18 cellular contexts compared by ENCODE assay signal in genomic region chr2:226991663-226992062, GRCh38.
DNase-seq lines count a peak whose midpoint lies in the region; ATAC-seq and TF ChIP-seq lines count a peak whose summit lies in the region.
"Had no signal": no experiment of that assay in that cellular context is flagged by ENCODE, and none has a peak within 500 bp of the region (broad histone marks: within the 10 kb centered on the region; RNA-seq: fewer than 3 reads in every experiment).

No MANE protein-coding gene starts in this region.

- H3K4me3 ChIP-seq in prostate gland: no peak overlapping the region
- H3K4me3 ChIP-seq: BLaER1, GM23338 had no signal

- H3K27ac ChIP-seq in prostate gland: no peak overlapping the region
- H3K27ac ChIP-seq: BLaER1, C4-2B had no signal

- intact Hi-C loops in activated CD8-positive, alpha-beta T cell treated with anti-CD3 and anti-CD28 coated beads for 36 hours (cut with micrococcal nuclease): no loop called here
- intact Hi-C loops in prostate gland (cut with DNase I): no loop called here

- H3K9me3 ChIP-seq in prostate gland: no peaks in the 10 kb centered on the region
- H3K9me3 ChIP-seq: Caco-2 had no signal

- no peaks in the 10 kb centered on the region for H3K27me3 ChIP-seq in prostate gland (replicated peaks; ENCODE audit: insufficient read depth)
- H3K27me3 ChIP-seq: BLaER1 had no signal

- ATAC-seq in GM18868 (IDR thresholded peaks at IDR 0.05; ENCODE audit: unreplicated experiment): peak; percentile 68
- peak; percentile 84 for ATAC-seq in HG02610 (IDR thresholded peaks at IDR 0.05; ENCODE audit: unreplicated experiment)
- ATAC-seq in HG02852 (IDR thresholded peaks at IDR 0.05; ENCODE audit: unreplicated experiment): peak; percentile 52
- ATAC-seq in left lobe of liver: no peak
- no peak for ATAC-seq in stimulated activated memory B cell treated with anti-CD40 and anti-IgM and Interleukin-4, amounts not matched to agents 10 μg/mL and 1 μg/mL and 100 μg/mL, for 72 hours
- ATAC-seq in activated CD8-positive, alpha-beta T cell treated with anti-CD3 and anti-CD28 coated beads for 36 hours: no peak
- ATAC-seq: CD8-positive, alpha-beta T cell; GM23338; HCT116 had no signal

- H3K27me3 Mint-ChIP-seq in stimulated activated memory B cell treated with anti-CD40 and anti-IgM and Interleukin-4, amounts not matched to agents 10 μg/mL and 1 μg/mL and 100 μg/mL, for 72 hours: no peaks in the 10 kb centered on the region
- no peaks in the 10 kb centered on the region for H3K27me3 Mint-ChIP-seq in activated CD8-positive, alpha-beta T cell treated with anti-CD3 and anti-CD28 coated beads for 36 hours
- H3K27me3 Mint-ChIP-seq: B cell; CD4-positive, CD25-positive, alpha-beta regulatory T cell had no signal

- no peak for TF ChIP-seq CTCF in activated CD8-positive, alpha-beta T cell treated with anti-CD3 and anti-CD28 coated beads for 36 hours (IDR thresholded peaks at IDR 0.05)
- no peak for TF ChIP-seq CTCF in prostate gland (IDR thresholded peaks at IDR 0.05)

- no peak overlapping the region for H3K4me3 Mint-ChIP-seq in stimulated activated memory B cell treated with anti-CD40 and anti-IgM and Interleukin-4, amounts not matched to agents 10 μg/mL and 1 μg/mL and 100 μg/mL, for 72 hours
- no peak overlapping the region for H3K4me3 Mint-ChIP-seq in activated CD8-positive, alpha-beta T cell treated with anti-CD3 and anti-CD28 coated beads for 36 hours
- H3K4me3 Mint-ChIP-seq: B cell; CD4-positive, CD25-positive, alpha-beta regulatory T cell; CD8-positive, alpha-beta T cell; GM23338; H9 had no signal

- POLR2A ChIA-PET in activated CD8-positive, alpha-beta T cell treated with anti-CD3 and anti-CD28 coated beads for 36 hours (lab: Charles Lee): no interaction called here

- no peaks in the 10 kb centered on the region for H3K9me3 Mint-ChIP-seq in stimulated activated memory B cell treated with anti-CD40 and anti-IgM and Interleukin-4, amounts not matched to agents 10 μg/mL and 1 μg/mL and 100 μg/mL, for 72 hours
- no peaks in the 10 kb centered on the region for H3K9me3 Mint-ChIP-seq in activated CD8-positive, alpha-beta T cell treated with anti-CD3 and anti-CD28 coated beads for 36 hours
- H3K9me3 Mint-ChIP-seq: CD8-positive, alpha-beta T cell; GM23338; H9 had no signal

- H3K27ac Mint-ChIP-seq in stimulated activated memory B cell treated with anti-CD40 and anti-IgM and Interleukin-4, amounts not matched to agents 10 μg/mL and 1 μg/mL and 100 μg/mL, for 72 hours: no peak overlapping the region
- no peak overlapping the region for H3K27ac Mint-ChIP-seq in activated CD8-positive, alpha-beta T cell treated with anti-CD3 and anti-CD28 coated beads for 36 hours
- H3K27ac Mint-ChIP-seq: B cell; CD4-positive, CD25-positive, alpha-beta regulatory T cell; CD8-positive, alpha-beta T cell; GM23338; H9 had no signal

- WGBS in prostate gland: 89% methylated on average over 2 of the region's 2 CpGs

- no peaks in the 10 kb centered on the region for H3K4me1 ChIP-seq in prostate gland (replicated peaks)
- H3K4me1 ChIP-seq: Caco-2 had no signal

- peaks cover 6% of the 10 kb centered on the region for H3K4me1 Mint-ChIP-seq in stimulated activated memory B cell treated with anti-CD40 and anti-IgM and Interleukin-4, amounts not matched to agents 10 μg/mL and 1 μg/mL and 100 μg/mL, for 72 hours
- peaks cover 5% of the 10 kb centered on the region for H3K4me1 Mint-ChIP-seq in activated CD8-positive, alpha-beta T cell treated with anti-CD3 and anti-CD28 coated beads for 36 hours (ENCODE audit: low read depth)
- H3K4me1 Mint-ChIP-seq: B cell; CD4-positive, CD25-positive, alpha-beta regulatory T cell; GM23338; H9 had no signal

- no peak for TF ChIP-seq POLR2A in prostate gland (IDR thresholded peaks at IDR 0.05)

- CTCF ChIA-PET in activated CD8-positive, alpha-beta T cell treated with anti-CD3 and anti-CD28 coated beads for 36 hours (lab: Charles Lee): interaction anchor here (0.7 to 1.5 kb wide), 2 partner anchors 181 to 191 kb away, joined by 3 read pairs; no protein-coding TSS in a partner anchor

- peaks cover 38% of the 10 kb centered on the region for H3K36me3 Mint-ChIP-seq in stimulated activated memory B cell treated with anti-CD40 and anti-IgM and Interleukin-4, amounts not matched to agents 10 μg/mL and 1 μg/mL and 100 μg/mL, for 72 hours
- peaks cover 16% of the 10 kb centered on the region for H3K36me3 Mint-ChIP-seq in activated CD8-positive, alpha-beta T cell treated with anti-CD3 and anti-CD28 coated beads for 36 hours (ENCODE audit: low read depth)

- no peak for DNase-seq in left lobe of liver (ENCODE audit: low spot score)
- DNase-seq in activated CD8-positive, alpha-beta T cell treated with anti-CD3 and anti-CD28 coated beads for 36 hours: no peak
- no peak for DNase-seq in prostate gland (ENCODE audit: low spot score)
- DNase-seq: Caco-2; CD4-positive, CD25-positive, alpha-beta regulatory T cell; CD8-positive, alpha-beta T cell; DMS153; DND-41; H9 had no signal

- no peaks in the 10 kb centered on the region for H3K36me3 ChIP-seq in prostate gland

Comparison
In these comparisons a context has a peak if more than half of its experiments do, and no peak if none do; other contexts are left out.
1. ATAC-seq: peak in GM18868 (single experiment), HG02610 (single experiment) and HG02852 (single experiment); none in left lobe of liver (single experiment), stimulated activated memory B cell treated with anti-CD40 and anti-IgM and Interleukin-4, amounts not matched to agents 10 μg/mL and 1 μg/mL and 100 μg/mL, for 72 hours (single experiment) and activated CD8-positive, alpha-beta T cell treated with anti-CD3 and anti-CD28 coated beads for 36 hours (single experiment).